ENCODE assay signal across 8 cellular contexts in the genomic region with DNA sequence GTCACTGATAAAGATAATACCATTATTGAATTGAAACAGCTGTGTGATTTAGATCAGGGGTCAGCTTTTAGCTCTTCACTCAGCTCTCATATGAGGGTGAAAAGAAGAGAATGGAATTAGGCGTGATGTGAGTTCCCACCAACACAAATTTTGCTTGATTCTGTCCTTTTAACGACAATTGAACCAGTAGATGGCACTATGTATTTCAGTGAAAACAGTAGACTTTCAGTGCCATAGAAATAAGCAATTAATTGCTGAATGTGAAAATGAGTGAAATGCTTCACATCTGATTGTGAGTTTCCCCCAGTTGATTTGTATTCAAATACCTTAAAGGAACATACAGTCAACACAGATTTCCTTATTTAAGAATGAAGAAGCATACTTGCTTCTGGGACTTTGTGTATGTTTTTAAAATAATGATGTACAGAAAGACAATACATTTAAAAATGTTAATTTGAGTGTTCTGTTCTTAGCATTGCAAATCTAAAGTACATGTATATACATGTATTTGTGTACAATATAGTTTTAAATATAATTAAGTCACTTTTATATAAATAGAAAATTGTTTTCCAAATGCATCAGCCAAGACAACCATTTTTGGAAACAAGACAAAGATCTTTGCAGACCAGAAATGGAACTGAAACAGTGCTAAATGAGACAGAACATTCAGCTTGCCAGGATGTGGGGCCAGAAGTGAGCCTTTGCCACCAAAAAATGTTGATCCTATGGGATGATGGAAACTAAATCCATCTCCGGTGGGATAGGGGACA.
DNase-seq lines count a peak whose midpoint lies in the region; ATAC-seq, FAIRE-seq and TF ChIP-seq lines count a peak whose summit lies in the region.

No MANE protein-coding gene starts in this region.

- no peak for FAIRE-seq in pancreas (lab: Jason Lieb, UNC)

- intact Hi-C loops in pancreas (cut with DNase I) = no loop called here

- no peaks in the 10 kb centered on the region for H3K36me3 ChIP-seq in pancreas

- H3K4me1 ChIP-seq in pancreas = no peaks in the 10 kb centered on the region

- no peaks in the 10 kb centered on the region for H3K9me3 ChIP-seq in pancreas

- 30 to 49% methylated on average over 3 of the region's 3 CpGs for WGBS in pancreas, 2 donors

- H3K4me3 ChIP-seq in WI38 (ENCODE audit: low read depth, low read length) (no peak overlapping the region), pancreas (no peak overlapping the region)

- peak; percentile 89 for ATAC-seq in GM19395 (IDR thresholded peaks at IDR 0.05; ENCODE audit: unreplicated experiment)
- peak; percentile 72 for ATAC-seq in HG03439 (IDR thresholded peaks at IDR 0.05; ENCODE audit: unreplicated experiment)
- ATAC-seq in pancreas = no peak

- DNase-seq in DMS53 (lab: John Stamatoyannopoulos, UW) = peak; percentile 61
- DNase-seq in lung microvascular endothelial cell (ENCODE audit: low read depth in 2 of 2) = peak; percentile 64 to 81
- DNase-seq in ureter (ENCODE audit: low spot score) = no peak
- DNase-seq in pancreas = no peak
- DNase-seq in NCI-H1436 (lab: John Stamatoyannopoulos, UW) = no peak

- H3K27ac ChIP-seq in pancreas = no peak overlapping the region

- TF ChIP-seq CTCF in WI38 (IDR thresholded peaks at IDR 0.05; ENCODE audit: low read depth, low read length) (peak; percentile 17; the same call in 1 of the 2 replicates), pancreas (IDR thresholded peaks at IDR 0.05) (no peak)

- H3K27me3 ChIP-seq in pancreas = no peaks in the 10 kb centered on the region

Comparison
In these comparisons a context has a peak if more than half of its experiments do, and no peak if none do; other contexts are left out.
1. DNase-seq: peak in DMS53 (single experiment) and lung microvascular endothelial cell (2 of 2); none in ureter (single experiment), pancreas (0 of 6) and NCI-H1436 (single experiment).
2. ATAC-seq: peak in GM19395 (single experiment) and HG03439 (single experiment); none in pancreas (0 of 4).